Comparison of ENCODE assay signal across 19 cellular contexts in the genomic region with DNA sequence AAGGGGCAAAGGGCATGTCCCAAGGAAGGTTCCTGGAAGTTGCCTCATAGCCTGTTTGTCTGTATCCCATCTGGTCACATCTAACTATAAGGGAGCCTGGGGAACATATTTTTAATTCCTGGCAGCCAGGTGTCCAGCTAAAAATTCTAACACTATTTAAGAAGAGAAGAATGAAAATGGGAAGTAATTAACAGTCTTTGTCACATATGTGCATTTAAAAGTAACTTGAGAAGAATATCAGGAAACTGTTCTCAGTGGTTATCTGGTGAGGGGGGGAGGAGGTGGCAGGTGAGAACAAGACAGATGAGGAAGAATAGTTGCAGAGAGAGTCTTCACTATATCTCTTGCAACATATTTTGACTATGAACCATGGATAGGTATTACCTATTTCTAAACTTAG.
"Had no signal": no experiment of that assay in that cellular context is flagged by ENCODE, and none has a peak within 500 bp of the region (broad histone marks: within the 10 kb centered on the region; RNA-seq: fewer than 3 reads in every experiment).

No MANE protein-coding gene starts in this region.

- H3K9me3 Mint-ChIP-seq: activated CD4-positive, alpha-beta T cell treated with anti-CD3 and anti-CD28 coated beads, Interleukin-2, amount 10 ng/mL, durations not matched to agents 7 days and 5 days; activated naive CD4-positive, alpha-beta T cell treated with anti-CD3 and anti-CD28 coated beads, Interleukin-2, amount 50 U/mL, for 24 hours; naive thymus-derived CD4-positive, alpha-beta T cell; stimulated activated naive B cell treated with anti-CD40 and anti-IgM and Interleukin-4, amounts not matched to agents 10 μg/mL and 1 μg/mL and 100 μg/mL, for 72 hours; type B pancreatic cell had no signal

- H3K27me3 Mint-ChIP-seq: activated naive CD4-positive, alpha-beta T cell treated with anti-CD3 and anti-CD28 coated beads, Interleukin-2, amount 50 U/mL, for 24 hours; stimulated activated naive B cell treated with anti-CD40 and anti-IgM and Interleukin-4, amounts not matched to agents 10 μg/mL and 1 μg/mL and 100 μg/mL, for 72 hours had no signal

- H3K27ac Mint-ChIP-seq: activated CD4-positive, alpha-beta T cell treated with anti-CD3 and anti-CD28 coated beads, Interleukin-2, amount 10 ng/mL, durations not matched to agents 7 days and 5 days; activated naive CD4-positive, alpha-beta T cell treated with anti-CD3 and anti-CD28 coated beads, Interleukin-2, amount 50 U/mL, for 24 hours; naive thymus-derived CD4-positive, alpha-beta T cell; stimulated activated naive B cell treated with anti-CD40 and anti-IgM and Interleukin-4, amounts not matched to agents 10 μg/mL and 1 μg/mL and 100 μg/mL, for 72 hours; type B pancreatic cell had no signal

- H3K36me3 Mint-ChIP-seq: activated naive CD4-positive, alpha-beta T cell treated with anti-CD3 and anti-CD28 coated beads, Interleukin-2, amount 50 U/mL, for 24 hours; naive thymus-derived CD4-positive, alpha-beta T cell; stimulated activated naive B cell treated with anti-CD40 and anti-IgM and Interleukin-4, amounts not matched to agents 10 μg/mL and 1 μg/mL and 100 μg/mL, for 72 hours; type B pancreatic cell had no signal

- H3K4me3 Mint-ChIP-seq: activated CD4-positive, alpha-beta T cell treated with anti-CD3 and anti-CD28 coated beads, Interleukin-2, amount 10 ng/mL, durations not matched to agents 7 days and 5 days; activated naive CD4-positive, alpha-beta T cell treated with anti-CD3 and anti-CD28 coated beads, Interleukin-2, amount 50 U/mL, for 24 hours; naive thymus-derived CD4-positive, alpha-beta T cell; neural crest cell; stimulated activated naive B cell treated with anti-CD40 and anti-IgM and Interleukin-4, amounts not matched to agents 10 μg/mL and 1 μg/mL and 100 μg/mL, for 72 hours; type B pancreatic cell had no signal

- ATAC-seq: body of pancreas; heart left ventricle; left colon; naive thymus-derived CD4-positive, alpha-beta T cell; sciatic nerve; stimulated activated naive B cell treated with anti-CD40 and anti-IgM and Interleukin-4, amounts not matched to agents 10 μg/mL and 1 μg/mL and 100 μg/mL, for 72 hours had no signal

- DNase-seq: activated CD4-positive, alpha-beta T cell treated with anti-CD3 and anti-CD28 coated beads, Interleukin-2, amount 10 ng/mL, durations not matched to agents 7 days and 5 days; activated CD4-positive, CD25-positive, alpha-beta regulatory T cell treated with anti-CD3 and anti-CD28 coated beads, Interleukin-2, amount 50 U/mL, for 72 hours; activated gamma-delta T cell treated with Interleukin-2 at 50 U/mL for 16 hours; activated T-cell treated with anti-CD3 and anti-CD28 coated beads, Interleukin-2, amount 50 U/mL, for 1 hour; anterior cingulate cortex; body of pancreas; effector CD4-positive, alpha-beta T cell; heart left ventricle; left colon; mesendoderm; naive thymus-derived CD4-positive, alpha-beta T cell; occipital lobe; stimulated activated CD4-positive, alpha-beta T cell treated with anti-CD3 and anti-CD28 coated beads, Interleukin-15, amount 100 ng/mL, for 24 hours; stimulated activated naive B cell treated with anti-CD40 and anti-IgM and Interleukin-4, amounts not matched to agents 10 μg/mL and 1 μg/mL and 100 μg/mL, for 72 hours; WERI-Rb-1 had no signal
